In genomic region chr1:23217421-23218115, GRCh38 we compare ENCODE assay signal across 8 cellular contexts. TPM values are rescaled to one million over a fixed set of nuclear protein-coding genes. Genes with fewer than 3 reads are reported as not detected.
DNase-seq lines count a peak whose midpoint lies in the region; FAIRE-seq and TF ChIP-seq lines count a peak whose summit lies in the region.

Gene HTR1D, minus strand, starts transcription at chr1:23217502. Its CDS starts 23,283 bp downstream, at chr1:23194219.

- no peak for DNase-seq in choroid plexus epithelial cell (ENCODE audit: low read depth)
- no peak for DNase-seq in GM19240 (ENCODE audit: insufficient read length, low spot score)
- DNase-seq in stimulated activated CD4-positive, alpha-beta T cell treated with anti-CD3 and anti-CD28 coated beads, Interleukin-4, amount 100 ng/mL, for 24 hours: no peak
- no peak for DNase-seq in D721Med (ENCODE audit: insufficient read length, low spot score)
- DNase-seq in NCI-H128 (lab: John Stamatoyannopoulos, UW; ENCODE audit: unreplicated experiment): no peak

- H3K27ac Mint-ChIP-seq in IgD-negative memory B cell: no peak within 1 kb of the TSS

- H3K9ac ChIP-seq in BLaER1 treated with 17β-estradiol and CSF1 and Interleukin-3, amounts not matched to agents 10 nM and 100 nM: peak within 1 kb of the TSS; percentile 21 to 73 (median 51); a peak in 17 of 22 replicates

- H3K36me3 ChIP-seq in BLaER1 treated with 17β-estradiol and CSF1 and Interleukin-3, amounts not matched to agents 10 nM and 100 nM: no peaks in the 10 kb centered on the region
- no peaks in the 10 kb centered on the region for H3K36me3 ChIP-seq in muscle layer of duodenum (ENCODE audit: control insufficient read depth in 1 of 2, insufficient read depth in 2 of 2, low read length in 2 of 2)

- FAIRE-seq in D721Med (lab: Jason Lieb, UNC): no peak

- H3K27ac ChIP-seq in BLaER1 treated with 17β-estradiol and CSF1 and Interleukin-3, amounts not matched to agents 10 nM and 100 nM: peak within 1 kb of the TSS in 1 of 11 experiments; percentile 16; a peak in 1 of 22 replicates
- H3K27ac ChIP-seq in muscle layer of duodenum (ENCODE audit: low read length): no peak within 1 kb of the TSS

- no peaks in the 10 kb centered on the region for H3K36me3 Mint-ChIP-seq in IgD-negative memory B cell

- TF ChIP-seq CTCF in choroid plexus epithelial cell (conservative IDR thresholded peaks at IDR 0.05; ENCODE audit: low read depth, low read length): no peak
- TF ChIP-seq CTCF in D721Med (IDR thresholded peaks at IDR 0.05; ENCODE audit: insufficient read depth, missing control alignments): no peak

- peak within 1 kb of the TSS; percentile 86 to 100 (median 98) for H3K4me2 ChIP-seq in BLaER1 treated with 17β-estradiol and CSF1 and Interleukin-3, amounts not matched to agents 10 nM and 100 nM

- peak within 1 kb of the TSS; percentile 58 to 72 (median 60) for H3K4me3 ChIP-seq in BLaER1 treated with 17β-estradiol and CSF1 and Interleukin-3, amounts not matched to agents 10 nM and 100 nM
- H3K4me3 ChIP-seq in choroid plexus epithelial cell (ENCODE audit: low read depth, low read length) (peak within 1 kb of the TSS; percentile 24), muscle layer of duodenum (ENCODE audit: low read depth in 1 of 2, low read length in 2 of 2) (peak within 1 kb of the TSS; percentile 1 to 56)

- H3K4me1 ChIP-seq in BLaER1 treated with 17β-estradiol and CSF1 and Interleukin-3, amounts not matched to agents 10 nM and 100 nM: peaks cover 0 to 21% (median 8%) of the 10 kb centered on the region in 10 experiments; a peak in 17 of 20 replicates
- peaks cover 0 to 10% of the 10 kb centered on the region in 2 donors for H3K4me1 ChIP-seq in muscle layer of duodenum (ENCODE audit: control insufficient read depth in 1 of 2, insufficient read depth in 2 of 2, low read length in 2 of 2)

- H3K27me3 Mint-ChIP-seq in IgD-negative memory B cell: peaks cover 58% of the 10 kb centered on the region

- peaks cover 0 to 7% (median 0%) of the 10 kb centered on the region in 3 donors for H3K4me1 Mint-ChIP-seq in IgD-negative memory B cell

- peak within 1 kb of the TSS in 3 of 4 donors; percentile 29 to 67 (median 35) for H3K4me3 Mint-ChIP-seq in IgD-negative memory B cell

- H3K9me3 Mint-ChIP-seq in IgD-negative memory B cell: peaks cover 0 to 2% (median 0%) of the 10 kb centered on the region in 3 donors

- H4K20me1 ChIP-seq in BLaER1 treated with 17β-estradiol and CSF1 and Interleukin-3, amounts not matched to agents 10 nM and 100 nM: peaks cover 0 to 17% (median 9%) of the 10 kb centered on the region in 11 experiments; a peak in 11 of 22 replicates

- no peaks in the 10 kb centered on the region for H3K9me3 ChIP-seq in BLaER1 treated with 17β-estradiol and CSF1 and Interleukin-3, amounts not matched to agents 10 nM and 100 nM (replicated peaks in 1 of 11)
- H3K9me3 ChIP-seq in muscle layer of duodenum (ENCODE audit: control insufficient read depth in 1 of 2, low read length in 2 of 2): no peaks in the 10 kb centered on the region

- peaks cover 45 to 70% (median 59%) of the 10 kb centered on the region in 11 experiments for H3K27me3 ChIP-seq in BLaER1 treated with 17β-estradiol and CSF1 and Interleukin-3, amounts not matched to agents 10 nM and 100 nM
- H3K27me3 ChIP-seq in muscle layer of duodenum (ENCODE audit: low read depth, low read length): peaks cover 24% of the 10 kb centered on the region

RNA-seq across cellular contexts. Expression of gene HTR1D, which starts in this region (rescaled TPM):
- not detected for polyA plus RNA-seq in IgD-negative memory B cell
